In the genomic region with DNA sequence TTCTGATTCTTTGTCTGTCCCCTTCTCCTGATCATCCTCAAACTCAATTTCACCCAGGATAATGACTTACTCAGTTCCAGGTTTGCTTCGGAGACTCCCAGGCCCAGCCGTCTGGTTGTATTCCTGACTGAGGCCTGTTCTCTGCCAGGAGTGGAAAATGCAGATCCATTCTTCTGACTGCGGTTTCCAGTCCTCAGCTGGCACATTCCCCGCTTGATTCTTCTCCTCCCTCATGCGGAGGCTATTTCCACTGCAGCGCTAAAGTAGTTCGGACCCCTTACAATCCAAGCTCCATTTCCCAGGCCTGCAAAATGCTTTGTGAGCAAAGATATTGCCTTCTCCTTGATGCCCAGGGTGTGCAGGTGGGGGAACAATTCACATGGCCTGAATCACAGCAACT, we compare ENCODE assay signal across 28 cellular contexts. TPM values are rescaled to one million over a fixed set of nuclear protein-coding genes. Genes with fewer than 3 reads are reported as not detected.
"Had no signal": no experiment of that assay in that cellular context is flagged by ENCODE, and none has a peak within 500 bp of the region (broad histone marks: within the 10 kb centered on the region; RNA-seq: fewer than 3 reads in every experiment).

No MANE protein-coding gene starts in this region.

- H3K27me3 Mint-ChIP-seq: activated CD4-positive, alpha-beta T cell treated with anti-CD3 and anti-CD28 coated beads for 36 hours; activated CD4-positive, alpha-beta T cell treated with anti-CD3 and anti-CD28 coated beads, Interleukin-2, amount 10 ng/mL, durations not matched to agents 7 days and 5 days had no signal

- H3K9me3 Mint-ChIP-seq: activated CD4-positive, alpha-beta T cell treated with anti-CD3 and anti-CD28 coated beads, Interleukin-2, amount 10 ng/mL, durations not matched to agents 7 days and 5 days; activated naive CD4-positive, alpha-beta T cell treated with anti-CD3 and anti-CD28 coated beads for 36 hours; activated naive CD4-positive, alpha-beta T cell treated with anti-CD3 and anti-CD28 coated beads, Interleukin-2, amount 50 U/mL, for 72 hours; activated T-cell treated with anti-CD3 and anti-CD28 coated beads, Interleukin-2, amount 50 U/mL, for 4 hours; activated T-helper 1 cell treated with anti-CD3 and anti-CD28 coated beads, Interleukin-12 subunit alpha, Interleukin-12 subunit beta, Interleukin-2, Interleukin-4 antibody, amounts not matched to agents 30 ng/mL and 10 ng/mL and 1 ng/mL, durations not matched to agents 14 hours and 24 hours and 36 hours; T-helper 1 cell treated with Interleukin-12 subunit alpha and Interleukin-12 subunit beta and Interleukin-4 antibody, amounts not matched to agents 30 μg/mL and 1 μg/mL, for 36 hours; T-helper 2 cell treated with Interferon-gamma antibody and Interleukin-4, amounts not matched to agents 5 μg/mL and 100 μg/mL, for 36 hours had no signal

- H3K9me3 ChIP-seq: colonic mucosa, SJCRH30 had no signal

- H3K36me3 Mint-ChIP-seq: activated naive CD4-positive, alpha-beta T cell treated with anti-CD3 and anti-CD28 coated beads, Interleukin-2, amount 50 U/mL, for 72 hours; WTC11 had no signal

- ATAC-seq: activated CD4-positive, alpha-beta T cell treated with anti-CD3 and anti-CD28 coated beads for 36 hours; activated CD4-positive, CD25-positive, alpha-beta regulatory T cell treated with anti-CD3 and anti-CD28 coated beads, Interleukin-2, amount 50 U/mL, for 24 hours; activated CD8-positive, alpha-beta T cell treated with anti-CD3 and anti-CD28 coated beads, Interleukin-2, amount 10 ng/mL, durations not matched to agents 7 days and 5 days; activated naive CD4-positive, alpha-beta T cell treated with anti-CD3 and anti-CD28 coated beads, Interleukin-2, amount 50 U/mL, for 72 hours; activated T-cell treated with anti-CD3 and anti-CD28 coated beads, Interleukin-2, amount 50 U/mL, for 4 hours; Panc1 had no signal

- DNase-seq: activated CD4-positive, alpha-beta T cell treated with anti-CD3 and anti-CD28 coated beads for 36 hours; activated CD4-positive, alpha-beta T cell treated with anti-CD3 and anti-CD28 coated beads, Interleukin-2, amount 10 ng/mL, durations not matched to agents 7 days and 5 days; activated CD4-positive, alpha-beta T cell treated with anti-CD3 and anti-CD28 coated beads, Interleukin-2, amount 50 U/mL, for 48 hours; activated CD8-positive, alpha-beta memory T cell treated with anti-CD3 and anti-CD28 coated beads, Interleukin-2, amount 50 U/mL, for 4 hours; activated CD8-positive, alpha-beta T cell treated with anti-CD3 and anti-CD28 coated beads, Interleukin-2, amount 10 ng/mL, durations not matched to agents 7 days and 5 days; activated gamma-delta T cell treated with Interleukin-2 at 50 U/mL for 16 hours; activated naive CD4-positive, alpha-beta T cell treated with anti-CD3 and anti-CD28 coated beads for 36 hours; activated T-cell treated with anti-CD3 and anti-CD28 coated beads for 4 hours; activated T-cell treated with anti-CD3 and anti-CD28 coated beads, Interleukin-2, amount 50 U/mL, for 4 hours; anterior cingulate cortex; brain microvascular endothelial cell; central memory CD4-positive, alpha-beta T cell; colonic mucosa; NCI-H1105; NCI-H1417 treated with DMSO at 0.1 percent for 48 hours; NCI-H1930; NCI-H345; NCI-H524 treated with DMSO at 0.1 percent for 48 hours; SHP77; SJCRH30 had no signal

- H3K27me3 ChIP-seq: brain microvascular endothelial cell, colonic mucosa, SJCRH30 had no signal

- H3K4me1 Mint-ChIP-seq: activated CD4-positive, alpha-beta T cell treated with anti-CD3 and anti-CD28 coated beads for 36 hours; activated CD4-positive, alpha-beta T cell treated with anti-CD3 and anti-CD28 coated beads, Interleukin-2, amount 10 ng/mL, durations not matched to agents 7 days and 5 days had no signal

- H3K4me1 ChIP-seq: colonic mucosa, SJCRH30 had no signal

- H3K4me3 ChIP-seq: colonic mucosa, SJCRH30, SK-N-MC had no signal

- H3K36me3 ChIP-seq: brain microvascular endothelial cell, colonic mucosa, SJCRH30 had no signal

- H3K4me3 Mint-ChIP-seq: activated CD4-positive, alpha-beta T cell treated with anti-CD3 and anti-CD28 coated beads for 36 hours; activated CD4-positive, alpha-beta T cell treated with anti-CD3 and anti-CD28 coated beads, Interleukin-2, amount 10 ng/mL, durations not matched to agents 7 days and 5 days; activated CD8-positive, alpha-beta T cell treated with anti-CD3 and anti-CD28 coated beads, Interleukin-2, amount 10 ng/mL, durations not matched to agents 7 days and 5 days; activated naive CD4-positive, alpha-beta T cell treated with anti-CD3 and anti-CD28 coated beads for 36 hours; activated T-cell treated with anti-CD3 and anti-CD28 coated beads, Interleukin-2, amount 50 U/mL, for 4 hours; activated T-helper 1 cell treated with anti-CD3 and anti-CD28 coated beads, Interleukin-12 subunit alpha, Interleukin-12 subunit beta, Interleukin-2, Interleukin-4 antibody, amounts not matched to agents 30 ng/mL and 10 ng/mL and 1 ng/mL, durations not matched to agents 14 hours and 24 hours and 36 hours; T-helper 1 cell treated with Interleukin-12 subunit alpha and Interleukin-12 subunit beta and Interleukin-4 antibody, amounts not matched to agents 30 μg/mL and 1 μg/mL, for 36 hours; T-helper 2 cell treated with Interferon-gamma antibody and Interleukin-4, amounts not matched to agents 5 μg/mL and 100 μg/mL, for 36 hours; WTC11 had no signal

- H3K27ac Mint-ChIP-seq: activated CD4-positive, alpha-beta T cell treated with anti-CD3 and anti-CD28 coated beads for 36 hours; activated CD4-positive, alpha-beta T cell treated with anti-CD3 and anti-CD28 coated beads, Interleukin-2, amount 10 ng/mL, durations not matched to agents 7 days and 5 days; activated CD8-positive, alpha-beta T cell treated with anti-CD3 and anti-CD28 coated beads, Interleukin-2, amount 10 ng/mL, durations not matched to agents 7 days and 5 days; activated naive CD4-positive, alpha-beta T cell treated with anti-CD3 and anti-CD28 coated beads for 36 hours; activated T-helper 1 cell treated with anti-CD3 and anti-CD28 coated beads, Interleukin-12 subunit alpha, Interleukin-12 subunit beta, Interleukin-2, Interleukin-4 antibody, amounts not matched to agents 30 ng/mL and 10 ng/mL and 1 ng/mL, durations not matched to agents 14 hours and 24 hours and 36 hours; T-helper 1 cell treated with Interleukin-12 subunit alpha and Interleukin-12 subunit beta and Interleukin-4 antibody, amounts not matched to agents 30 μg/mL and 1 μg/mL, for 36 hours; T-helper 2 cell treated with Interferon-gamma antibody and Interleukin-4, amounts not matched to agents 5 μg/mL and 100 μg/mL, for 36 hours; WTC11 had no signal

RNA-seq across cellular contexts. Expression of a gene that starts 47.2 kb away (rescaled TPM):
- total RNA-seq: activated CD4-positive, alpha-beta T cell treated with anti-CD3 and anti-CD28 coated beads for 36 hours; activated CD4-positive, alpha-beta T cell treated with anti-CD3 and anti-CD28 coated beads, Interleukin-2, amount 10 ng/mL, durations not matched to agents 7 days and 5 days; activated CD8-positive, alpha-beta T cell treated with anti-CD3 and anti-CD28 coated beads, Interleukin-2, amount 10 ng/mL, durations not matched to agents 7 days and 5 days; activated naive CD4-positive, alpha-beta T cell treated with anti-CD3 and anti-CD28 coated beads for 36 hours; activated T-cell treated with anti-CD3 and anti-CD28 coated beads, Interleukin-2, amount 50 U/mL, for 4 hours; activated T-helper 1 cell treated with anti-CD3 and anti-CD28 coated beads, Interleukin-12 subunit alpha, Interleukin-12 subunit beta, Interleukin-2, Interleukin-4 antibody, amounts not matched to agents 30 ng/mL and 10 ng/mL and 1 ng/mL, durations not matched to agents 14 hours and 24 hours and 36 hours had no signal
